In the genomic region with DNA sequence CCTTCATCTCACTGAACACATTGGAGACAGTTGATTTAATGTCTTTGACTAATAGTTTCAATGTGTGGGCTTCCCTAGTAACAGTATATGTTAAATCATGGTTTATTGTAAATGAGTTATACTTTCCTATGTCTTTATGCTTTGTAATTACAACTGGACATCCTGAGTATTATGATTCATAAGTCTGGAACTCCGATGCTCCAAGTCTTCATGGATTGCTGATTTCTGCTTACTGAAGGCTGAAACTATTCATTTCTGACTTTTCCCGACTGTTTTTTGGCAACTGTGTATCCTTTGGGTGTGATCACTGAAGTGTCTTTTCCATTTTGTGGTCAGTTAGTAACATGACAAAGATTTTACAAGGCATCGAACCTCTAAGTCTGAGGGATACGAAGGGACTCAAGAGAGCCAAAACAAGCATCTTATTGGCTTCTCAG, we compare ENCODE assay signal across 16 cellular contexts. TPM values are rescaled to one million over a fixed set of nuclear protein-coding genes. Genes with fewer than 3 reads are reported as not detected.
DNase-seq lines count a peak whose midpoint lies in the region; ATAC-seq, FAIRE-seq and TF ChIP-seq lines count a peak whose summit lies in the region.
"Had no signal": no experiment of that assay in that cellular context is flagged by ENCODE, and none has a peak within 500 bp of the region (broad histone marks: within the 10 kb centered on the region; RNA-seq: fewer than 3 reads in every experiment).

No MANE protein-coding gene starts in this region.

- no peak overlapping the region for H3K18ac ChIP-seq in H1 (ENCODE audit: extremely low read depth, low read length)

- H3K36me3 ChIP-seq in PC-3 (ENCODE audit: low read depth, low read length) (no peaks in the 10 kb centered on the region), H1 (ENCODE audit: control insufficient read depth in 2 of 4, insufficient read depth in 4 of 4, low read length in 3 of 4) (no peaks in the 10 kb centered on the region)
- H3K36me3 ChIP-seq: HAP-1 had no signal

- H3K4me3 ChIP-seq in PC-3 (ENCODE audit: low read length) (peak overlapping the region; percentile 36; the same call in 1 of the 2 replicates), H1 (ENCODE audit: extremely low read depth in 1 of 4, insufficient read depth in 2 of 4, low read depth in 3 of 4, low read length in 4 of 4) (no peak overlapping the region)
- H3K4me3 ChIP-seq: HAP-1 had no signal

- no peak overlapping the region for H3K14ac ChIP-seq in H1 (ENCODE audit: insufficient read length)

- no peak overlapping the region for H3K4me3 Mint-ChIP-seq in osteocyte (ENCODE audit: unreplicated experiment)
- H3K4me3 Mint-ChIP-seq: activated B cell treated with CpG ODN at 0.5 μM for 24 hours, immature natural killer cell had no signal

- TF ChIP-seq POLR2A in H1 (IDR thresholded peaks at IDR 0.05; ENCODE audit: control extremely low read depth in 1 of 2, low read depth in 2 of 2, low read length in 2 of 2), result no peak

- no peaks in the 10 kb centered on the region for H3K79me2 ChIP-seq in PC-3 (ENCODE audit: low read length)
- no peaks in the 10 kb centered on the region for H3K79me2 ChIP-seq in H1 (ENCODE audit: control insufficient read depth in 1 of 2, insufficient read depth in 2 of 2, low read length in 2 of 2)

- no peaks in the 10 kb centered on the region for H3K9me3 Mint-ChIP-seq in osteocyte (ENCODE audit: unreplicated experiment)

- no peak overlapping the region for H2BK120ac ChIP-seq in H1 (replicated peaks; ENCODE audit: low read depth, low read length)

- H2BK20ac ChIP-seq in H1 (ENCODE audit: low read length), result no peak overlapping the region

- H3K27me3 Mint-ChIP-seq in osteocyte (ENCODE audit: unreplicated experiment), result peaks cover 2% of the 10 kb centered on the region

- no peak overlapping the region for H2BK5ac ChIP-seq in H1 (ENCODE audit: low read depth, low read length)

- H3K9me3 ChIP-seq in PC-3 (ENCODE audit: low read length), result no peaks in the 10 kb centered on the region
- peaks cover 0 to 2% of the 10 kb centered on the region in 2 experiments; a peak in 2 of 4 replicates for H3K9me3 ChIP-seq in H1 (ENCODE audit: insufficient read depth in 2 of 2, low read depth in 1 of 2, low read length in 1 of 2)
- H3K9me3 ChIP-seq: HAP-1 had no signal

- H3K4me2 ChIP-seq in PC-3 (ENCODE audit: low read length) (peak overlapping the region; percentile 74), H1 (ENCODE audit: insufficient read depth in 1 of 2, low read depth in 2 of 2, low read length in 2 of 2) (no peak overlapping the region)

- 62% methylated on average over 4 of the region's 4 CpGs; no CpG with 5 or more reads in 1 of the 2 experiments for WGBS in H1 (ENCODE audit: extremely low coverage in 1 of 2, insufficient coverage in 1 of 2, insufficient read length in 1 of 2, insufficient replicate concordance in 2 of 2, low coverage in 1 of 2, low lambda C conversion rate in 2 of 2, missing lambda C conversion rate in 1 of 2), 2 experiments

- H4K20me1 ChIP-seq in PC-3 (ENCODE audit: low read length) (no peaks in the 10 kb centered on the region), H1 (replicated peaks in 1 of 2; ENCODE audit: control insufficient read depth in 1 of 2, insufficient read depth in 2 of 2, low read length in 2 of 2) (no peaks in the 10 kb centered on the region)

- no TSS peak for BruUV-seq in PC-3 (replicated peaks; lab: Mats Ljungman, UMichigan)

- no peak overlapping the region for H3K4ac ChIP-seq in H1 (replicated peaks; ENCODE audit: insufficient read length, low read depth, low read length)

- H3K9me2 ChIP-seq in PC-3 (replicated peaks; ENCODE audit: low read length), result no peaks in the 10 kb centered on the region

- no peaks in the 10 kb centered on the region for H3K79me1 ChIP-seq in H1 (ENCODE audit: low read depth, low read length)

- intact Hi-C loops in PC-3 (cut with micrococcal nuclease), result loop anchor here (2.0 to 5.0 kb wide), 3 partner anchors 22 to 149 kb away; partner anchors contain the start of genes CRB3, GPR108 and TRIP10

- H4K5ac ChIP-seq in H1 (ENCODE audit: insufficient read length, low read depth, low read length), result no peak overlapping the region

- no peak for FAIRE-seq in H1 (lab: Jason Lieb, UNC)

- H3K27ac ChIP-seq in PC-3 (ENCODE audit: low read length) (peak overlapping the region; percentile 92), H1 (ENCODE audit: low read depth, low read length) (no peak overlapping the region)

- H3K36me3 Mint-ChIP-seq in osteocyte (ENCODE audit: unreplicated experiment), result no peaks in the 10 kb centered on the region

- no peak overlapping the region for H4K91ac ChIP-seq in H1 (replicated peaks; ENCODE audit: insufficient read length, low read length)

- H3F3A ChIP-seq in PC-3 (ENCODE audit: low read length, unreplicated experiment), result peaks cover 14% of the 10 kb centered on the region

- TF ChIP-seq CTCF in PC-3 (conservative IDR thresholded peaks at IDR 0.05; ENCODE audit: low read depth, low read length), result no peak
- no peak for TF ChIP-seq CTCF in H1 (IDR thresholded peaks at IDR 0.05; ENCODE audit: control extremely low read depth in 1 of 3, insufficient read depth in 1 of 3, low read depth in 1 of 3, low read length in 3 of 3)
- TF ChIP-seq CTCF in osteocyte (IDR thresholded peaks at IDR 0.05), result no peak

- H2AFZ ChIP-seq in PC-3 (ENCODE audit: low read length) (peak overlapping the region; percentile 33; the same call in 1 of the 2 replicates), H1 (ENCODE audit: low read length) (peak overlapping the region; percentile 56; the same call in 1 of the 2 replicates)

- ATAC-seq in PC-3, result peak; percentile 85

- no peak overlapping the region for H2BK12ac ChIP-seq in H1 (ENCODE audit: low read depth, low read length)

- H3K9ac ChIP-seq in PC-3 (ENCODE audit: low read length) (peak overlapping the region; percentile 44), H1 (replicated peaks in 1 of 4; ENCODE audit: extremely low read depth in 1 of 4, low read depth in 3 of 4, low read length in 3 of 4) (no peak overlapping the region)

- H3K56ac ChIP-seq in H1 (replicated peaks; ENCODE audit: insufficient read length, low read depth, low read length), result no peak overlapping the region

- POLR2A ChIA-PET in PC-3 (lab: Charles Lee; ENCODE audit: unreplicated experiment), result interaction anchor here (0.6 kb wide), 2 partner anchors 135 to 412 kb away, joined by 3 to 4 read pairs; no protein-coding TSS in a partner anchor
- POLR2A ChIA-PET in H1 (lab: Charles Lee; ENCODE audit: partially characterized antibody), result no interaction called here

- no peaks in the 10 kb centered on the region for H3K23me2 ChIP-seq in H1 (ENCODE audit: low read depth, low read length)

- DNase-seq in EL (peak; percentile 95), PC-3 (peak; percentile 98), H1 (ENCODE audit: low read depth in 1 of 2, low spot score in 2 of 2) (no peak), osteocyte (ENCODE audit: extremely low spot score, unreplicated experiment) (no peak), mesenteric fat pad (ENCODE audit: low spot score) (no peak), SKM-1 (lab: John Stamatoyannopoulos, UW; ENCODE audit: unreplicated experiment) (no peak), NCI-H1105 (lab: John Stamatoyannopoulos, UW) (no peak), globus pallidus (ENCODE audit: low spot score) (no peak)
- DNase-seq: activated B cell treated with CpG ODN at 0.5 μM for 24 hours, cortex of kidney, immature natural killer cell, NCI-H1694 treated with DMSO at 0.1 percent for 48 hours, occipital lobe, RPMI8226 had no signal

- CTCF ChIA-PET in PC-3 (lab: Charles Lee) (no interaction called here), H1 (lab: Charles Lee; ENCODE audit: partially characterized antibody) (no interaction called here)

- H4K8ac ChIP-seq in H1 (ENCODE audit: extremely low read depth, insufficient read depth, low read length), result no peak overlapping the region

- no peaks in the 10 kb centered on the region for H3K27me3 ChIP-seq in PC-3 (ENCODE audit: low read length)
- H3K27me3 ChIP-seq in H1 (replicated peaks in 1 of 4; ENCODE audit: control insufficient read depth in 3 of 4, extremely low read depth in 1 of 4, insufficient read depth in 3 of 4, low read length in 3 of 4), result no peaks in the 10 kb centered on the region

- H2BK15ac ChIP-seq in H1 (ENCODE audit: low read length), result no peak overlapping the region

- no peak overlapping the region for H2AK5ac ChIP-seq in H1 (ENCODE audit: low read depth, low read length)

- H3K23ac ChIP-seq in H1 (ENCODE audit: insufficient read length), result no peak overlapping the region

- no peak for TF ChIP-seq RAD21 in H1 (IDR thresholded peaks at IDR 0.05 in 1 of 2, conservative IDR thresholded peaks at IDR 0.05 in 1 of 2; ENCODE audit: low read depth in 2 of 2, low read length in 2 of 2)

- H3K4me1 ChIP-seq in PC-3 (ENCODE audit: insufficient read depth, low read length), result peaks cover 29% of the 10 kb centered on the region
- H3K4me1 ChIP-seq in H1 (replicated peaks in 1 of 4; ENCODE audit: control insufficient read depth in 3 of 4, insufficient read depth in 4 of 4, low read length in 3 of 4), result no peaks in the 10 kb centered on the region

- peaks cover 18% of the 10 kb centered on the region for H3K4me1 Mint-ChIP-seq in osteocyte (ENCODE audit: unreplicated experiment)
- H3K4me1 Mint-ChIP-seq: activated B cell treated with CpG ODN at 0.5 μM for 24 hours, immature natural killer cell had no signal

- TF ChIP-seq EP300 in H1 (IDR thresholded peaks at IDR 0.05; ENCODE audit: borderline replicate concordance in 1 of 2, low read depth in 2 of 2, low read length in 2 of 2), result no peak

- H3K27ac Mint-ChIP-seq in osteocyte (ENCODE audit: unreplicated experiment), result peak overlapping the region; percentile 86
- H3K27ac Mint-ChIP-seq: activated B cell treated with CpG ODN at 0.5 μM for 24 hours, immature natural killer cell had no signal

RNA-seq across cellular contexts. Expression of gene CD70, which starts 20.0 kb away (rescaled TPM):
- total RNA-seq in PC-3 (2014; rRNA removed) (2.3 and 2.6 TPM in 2 replicates), osteocyte (0.42 and 0.54 TPM in 2 replicates), mesenteric fat pad (not detected)
- total RNA-seq in H1 (2021; fragmentation: NEBNext Ultra II Directional; extraction: Animal tissue kit (Norgen Biotek cat#: 25700)), result 0.84 and 1.3 TPM in 2 replicates
- polyA plus RNA-seq in H1 (2011; rRNA removed), result 12.0 and 13.0 TPM in 2 replicates
- polyA plus RNA-seq in H1 (2011; cell fraction: cytosol; rRNA removed), result 8.1 TPM
- polyA plus RNA-seq in H1 (2011; cell fraction: nucleus; rRNA removed), result 10.7 TPM
- 1.7 to 5.8 TPM (median 3.9 TPM) in 4 replicates for polyA plus RNA-seq in H1 (2012, experiment 1 of 2)
- 4.4 TPM for polyA plus RNA-seq in H1 (2012, experiment 2 of 2)
- 3.6 TPM for polyA plus RNA-seq in H1 (2013, experiment 1 of 2)
- 4.2 TPM for polyA plus RNA-seq in H1 (2013, experiment 2 of 2)
- polyA minus RNA-seq in H1 (2011; rRNA and poly(A)+ RNA removed), result 2.1 and 2.5 TPM in 2 replicates
- 1.8 TPM for polyA minus RNA-seq in H1 (2011; cell fraction: cytosol; rRNA and poly(A)+ RNA removed)
- polyA minus RNA-seq in H1 (2011; cell fraction: nucleus; rRNA and poly(A)+ RNA removed), result 2.3 TPM
- total RNA-seq: occipital lobe, urinary bladder had no signal
- polyA plus RNA-seq: urinary bladder had no signal

RNA-seq across cellular contexts. Expression of gene TNFSF14, which starts 59.0 kb away (rescaled TPM):
- total RNA-seq in PC-3 (2014; rRNA removed) (not detected in 2 replicates), osteocyte (not detected in 2 replicates), mesenteric fat pad (4.5 TPM)
- total RNA-seq in H1 (2021; fragmentation: NEBNext Ultra II Directional; extraction: Animal tissue kit (Norgen Biotek cat#: 25700)), result not detected in 2 replicates
- 0.03 TPM in 1 of 2 replicates, not detected in the other for polyA plus RNA-seq in H1 (2011; rRNA removed)
- 0.03 TPM for polyA plus RNA-seq in H1 (2011; cell fraction: cytosol; rRNA removed)
- polyA plus RNA-seq in H1 (2011; cell fraction: nucleus; rRNA removed), result not detected
- 0.06 TPM in 1 of 4 replicates, not detected in the others for polyA plus RNA-seq in H1 (2012, experiment 1 of 2)
- not detected for polyA plus RNA-seq in H1 (2012, experiment 2 of 2)
- 0.02 TPM for polyA plus RNA-seq in H1 (2013, experiment 1 of 2)
- not detected for polyA plus RNA-seq in H1 (2013, experiment 2 of 2)
- polyA minus RNA-seq in H1 (2011; rRNA and poly(A)+ RNA removed), result not detected in 2 replicates
- not detected for polyA minus RNA-seq in H1 (2011; cell fraction: cytosol; rRNA and poly(A)+ RNA removed)
- not detected for polyA minus RNA-seq in H1 (2011; cell fraction: nucleus; rRNA and poly(A)+ RNA removed)
- total RNA-seq: occipital lobe had no signal

Comparison
In these comparisons a context has a peak if more than half of its experiments do, and no peak if none do; other contexts are left out.
1. DNase-seq: peak in EL (single experiment) and PC-3 (single experiment); none in H1 (0 of 2), osteocyte (single experiment), mesenteric fat pad (single experiment), SKM-1 (single experiment), NCI-H1105 (single experiment) and globus pallidus (single experiment).